ENCODE assay signal across 17 cellular contexts in the genomic region with DNA sequence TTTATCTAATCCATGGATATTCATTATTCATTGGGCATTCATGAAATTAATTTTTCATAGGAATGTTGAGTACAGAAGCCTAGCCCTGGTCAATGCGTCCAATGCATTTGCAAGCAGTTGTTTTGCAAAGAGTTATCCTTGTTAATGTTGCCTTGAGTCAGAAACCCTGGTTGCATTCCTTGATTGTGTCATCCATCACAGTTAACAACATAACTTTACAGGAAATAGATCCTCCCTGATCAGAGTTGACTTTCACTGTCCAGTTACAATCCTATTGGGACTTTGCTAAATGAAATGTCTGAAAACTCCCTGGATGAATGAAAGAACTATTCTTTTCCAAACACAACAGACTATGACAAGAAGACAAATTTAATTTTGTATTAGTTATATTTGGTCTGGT.
DNase-seq lines count a peak whose midpoint lies in the region; TF ChIP-seq lines count a peak whose summit lies in the region.
"Had no signal": no experiment of that assay in that cellular context is flagged by ENCODE, and none has a peak within 500 bp of the region (broad histone marks: within the 10 kb centered on the region; RNA-seq: fewer than 3 reads in every experiment).

No MANE protein-coding gene starts in this region.

- H3K27me3 ChIP-seq in adipocyte (replicated peaks; ENCODE audit: control insufficient read depth, insufficient read depth, low read length) (no peaks in the 10 kb centered on the region), osteoblast (ENCODE audit: insufficient read depth, low read length) (no peaks in the 10 kb centered on the region)
- H3K27me3 ChIP-seq: Peyer's patch had no signal

- no peaks in the 10 kb centered on the region for H4K20me1 ChIP-seq in osteoblast (ENCODE audit: insufficient read depth, low read length)

- H3K4me2 ChIP-seq in osteoblast (ENCODE audit: insufficient read depth, low read length): no peak overlapping the region

- no peak overlapping the region for H3K9ac ChIP-seq in adipocyte (ENCODE audit: low read length)

- TF ChIP-seq CTCF in osteoblast (IDR thresholded peaks at IDR 0.05; ENCODE audit: extremely low read depth, low read depth, low read length): no peak

- no peak overlapping the region for H3K27ac ChIP-seq in osteoblast (ENCODE audit: low read depth, low read length)
- H3K27ac ChIP-seq: Peyer's patch had no signal

- H2AFZ ChIP-seq in osteoblast (ENCODE audit: low read length): no peak overlapping the region

- no peak overlapping the region for H3K4me3 ChIP-seq in adipocyte (ENCODE audit: low read length)
- H3K4me3 ChIP-seq in osteoblast (ENCODE audit: insufficient read depth, low read length): no peak overlapping the region
- H3K4me3 ChIP-seq: Peyer's patch had no signal

- no peaks in the 10 kb centered on the region for H3K79me2 ChIP-seq in osteoblast (ENCODE audit: insufficient read depth, low read length)

- H3K4me1 ChIP-seq in adipocyte (ENCODE audit: control insufficient read depth, insufficient read depth, low read length) (peaks cover 14% of the 10 kb centered on the region), osteoblast (ENCODE audit: insufficient read depth, low read length) (no peaks in the 10 kb centered on the region)
- H3K4me1 ChIP-seq: Peyer's patch had no signal

- DNase-seq in GM03348 (ENCODE audit: low spot score) (peak; percentile 58), adipocyte (ENCODE audit: low read depth) (peak; percentile 10), fibroblast of peridontal ligament (ENCODE audit: extremely low read depth) (peak; percentile 28), osteoblast (ENCODE audit: insufficient read length, low spot score, missing footprints) (peak; percentile 62), 8988T (no peak), Ammon's horn (ENCODE audit: low spot score) (no peak), amniotic stem cell (lab: John Stamatoyannopoulos, UW) (no peak), NOMO-1 treated with dmso at 0.1 percent for 144 hours (lab: John Stamatoyannopoulos, UW; ENCODE audit: unreplicated experiment) (no peak)
- DNase-seq: C1 segment of cervical spinal cord, DND-41, H9, KBM-7, NCI-H1048, NCI-H1436 treated with DMSO at 0.1 percent for 48 hours, NCI-H2029 treated with DMSO at 0.1 percent for 48 hours, Peyer's patch, T-cell had no signal

- H3K9me3 ChIP-seq in adipocyte (ENCODE audit: control insufficient read depth, low read length) (no peaks in the 10 kb centered on the region), osteoblast (ENCODE audit: low read depth, low read length) (no peaks in the 10 kb centered on the region)
- H3K9me3 ChIP-seq: Peyer's patch had no signal

- H3K36me3 ChIP-seq in adipocyte (ENCODE audit: control insufficient read depth, insufficient read depth, low read length, severe bottlenecking) (no peaks in the 10 kb centered on the region), osteoblast (ENCODE audit: insufficient read depth, low read length) (no peaks in the 10 kb centered on the region)
- H3K36me3 ChIP-seq: Peyer's patch had no signal

Comparison
In these comparisons a context has a peak if more than half of its experiments do, and no peak if none do; other contexts are left out.
1. DNase-seq: peak in GM03348 (single experiment), adipocyte (single experiment), fibroblast of peridontal ligament (single experiment) and osteoblast (single experiment); none in 8988T (single experiment), Ammon's horn (single experiment), amniotic stem cell (single experiment) and NOMO-1 treated with dmso at 0.1 percent for 144 hours (single experiment).